Comparison of ENCODE assay signal across 2 cellular contexts in the genomic region with DNA sequence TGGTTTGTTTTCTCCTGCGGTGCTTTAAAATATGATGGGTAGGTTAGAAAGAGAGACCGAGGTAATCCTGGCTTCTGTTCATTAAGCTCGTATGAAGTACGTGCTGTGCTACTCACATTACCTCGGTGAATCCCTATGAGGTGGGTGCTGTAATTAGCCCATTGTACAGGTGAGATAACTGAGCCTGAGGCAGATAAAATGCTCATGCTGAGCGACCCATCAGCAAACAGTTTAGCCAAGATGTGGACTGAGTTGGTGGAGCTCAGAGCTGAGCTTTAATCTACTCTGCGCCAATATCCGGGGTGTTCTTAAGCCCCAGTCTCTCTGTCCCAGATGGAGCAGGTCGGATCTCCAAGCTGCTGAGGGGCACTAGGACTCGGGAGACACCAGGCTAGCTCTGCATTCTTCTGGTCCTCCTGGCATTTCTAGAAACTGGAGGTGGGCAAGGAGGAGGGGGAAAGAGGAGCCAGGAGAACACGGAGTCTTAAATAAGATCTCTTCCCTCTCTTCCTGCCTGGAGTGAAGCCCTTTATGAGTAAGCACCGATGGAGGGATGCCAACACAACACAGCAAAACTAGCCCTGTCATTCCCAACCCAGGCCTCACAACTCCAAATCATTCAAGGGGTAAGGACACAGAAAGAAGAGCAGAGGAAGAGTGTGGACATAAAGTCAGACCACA.
A peak's percentile ranks its signal among the peaks of the same experiment; 100 is the strongest.
TF ChIP-seq lines count a peak whose summit lies in the region.

No MANE protein-coding gene starts in this region.

TF ChIP-seq in A549, 52 proteins besides CTCF, POLR2A, EP300 and RAD21 (continued from another document):
- TF ChIP-seq ESRRA (IDR thresholded peaks at IDR 0.05; ENCODE audit: borderline replicate concordance, low read length) (no peak), TFCP2L1 (CRISPR knock-in tag; IDR thresholded peaks at IDR 0.05) (no peak), FOSB (CRISPR knock-in tag; IDR thresholded peaks at IDR 0.05) (no peak), NFE2L2 (conservative IDR thresholded peaks at IDR 0.05; ENCODE audit: low read length) (no peak), ZNF302 (CRISPR knock-in tag; IDR thresholded peaks at IDR 0.05) (no peak), FOSL2 (IDR thresholded peaks at IDR 0.05) (no peak), FOSL2 (CRISPR knock-in tag; IDR thresholded peaks at IDR 0.05) (no peak), MAZ (IDR thresholded peaks at IDR 0.05; ENCODE audit: borderline replicate concordance, low read depth, low read length) (no peak), CHD2 (IDR thresholded peaks at IDR 0.05; ENCODE audit: low read length, partially characterized antibody) (no peak), HDAC2 (IDR thresholded peaks at IDR 0.05) (no peak), RARB (CRISPR knock-in tag; IDR thresholded peaks at IDR 0.05) (no peak), MYC (IDR thresholded peaks at IDR 0.05; ENCODE audit: borderline replicate concordance, low read length) (no peak), ZC3H11A (IDR thresholded peaks at IDR 0.05) (no peak), MAFK (IDR thresholded peaks at IDR 0.05; ENCODE audit: partially characterized antibody) (peak; percentile 3), FOXS1 (CRISPR knock-in tag; IDR thresholded peaks at IDR 0.05) (no peak), HOXA7 (CRISPR knock-in tag; IDR thresholded peaks at IDR 0.05) (no peak), SMC3 (IDR thresholded peaks at IDR 0.05) (0 out of 3 replicates have a peak, but pooled peaks have one; percentile 7), POLR2AphosphoS2 (conservative IDR thresholded peaks at IDR 0.05; ENCODE audit: low read length) (no peak)
- TF ChIP-seq, protein P1, sequence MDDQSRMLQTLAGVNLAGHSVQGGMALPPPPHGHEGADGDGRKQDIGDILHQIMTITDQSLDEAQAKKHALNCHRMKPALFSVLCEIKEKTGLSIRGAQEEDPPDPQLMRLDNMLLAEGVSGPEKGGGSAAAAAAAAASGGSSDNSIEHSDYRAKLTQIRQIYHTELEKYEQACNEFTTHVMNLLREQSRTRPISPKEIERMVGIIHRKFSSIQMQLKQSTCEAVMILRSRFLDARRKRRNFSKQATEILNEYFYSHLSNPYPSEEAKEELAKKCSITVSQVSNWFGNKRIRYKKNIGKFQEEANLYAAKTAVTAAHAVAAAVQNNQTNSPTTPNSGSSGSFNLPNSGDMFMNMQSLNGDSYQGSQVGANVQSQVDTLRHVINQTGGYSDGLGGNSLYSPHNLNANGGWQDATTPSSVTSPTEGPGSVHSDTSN (IDR thresholded peaks at IDR 0.05): no peak
- TF ChIP-seq, protein P2, sequence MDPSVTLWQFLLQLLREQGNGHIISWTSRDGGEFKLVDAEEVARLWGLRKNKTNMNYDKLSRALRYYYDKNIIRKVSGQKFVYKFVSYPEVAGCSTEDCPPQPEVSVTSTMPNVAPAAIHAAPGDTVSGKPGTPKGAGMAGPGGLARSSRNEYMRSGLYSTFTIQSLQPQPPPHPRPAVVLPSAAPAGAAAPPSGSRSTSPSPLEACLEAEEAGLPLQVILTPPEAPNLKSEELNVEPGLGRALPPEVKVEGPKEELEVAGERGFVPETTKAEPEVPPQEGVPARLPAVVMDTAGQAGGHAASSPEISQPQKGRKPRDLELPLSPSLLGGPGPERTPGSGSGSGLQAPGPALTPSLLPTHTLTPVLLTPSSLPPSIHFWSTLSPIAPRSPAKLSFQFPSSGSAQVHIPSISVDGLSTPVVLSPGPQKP (IDR thresholded peaks at IDR 0.05; ENCODE audit: low read depth, low read length): no peak

TF ChIP-seq in IMR-90, 13 proteins besides CTCF, POLR2A, EP300 and RAD21:
- TF ChIP-seq, protein P3, sequence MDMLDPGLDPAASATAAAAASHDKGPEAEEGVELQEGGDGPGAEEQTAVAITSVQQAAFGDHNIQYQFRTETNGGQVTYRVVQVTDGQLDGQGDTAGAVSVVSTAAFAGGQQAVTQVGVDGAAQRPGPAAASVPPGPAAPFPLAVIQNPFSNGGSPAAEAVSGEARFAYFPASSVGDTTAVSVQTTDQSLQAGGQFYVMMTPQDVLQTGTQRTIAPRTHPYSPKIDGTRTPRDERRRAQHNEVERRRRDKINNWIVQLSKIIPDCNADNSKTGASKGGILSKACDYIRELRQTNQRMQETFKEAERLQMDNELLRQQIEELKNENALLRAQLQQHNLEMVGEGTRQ (IDR thresholded peaks at IDR 0.05; ENCODE audit: low read depth, low read length): no peak
- TF ChIP-seq MAFK (IDR thresholded peaks at IDR 0.05; ENCODE audit: low read depth, low read length) (peak; percentile 43; the same call in 1 of the 2 replicates), NFE2L2 (IDR thresholded peaks at IDR 0.05; ENCODE audit: low read depth, low read length) (peak; percentile 79), SMC3 (IDR thresholded peaks at IDR 0.05; ENCODE audit: low read depth, low read length) (0 out of 2 replicates have a peak, but pooled peaks have one; percentile 12), FOS (IDR thresholded peaks at IDR 0.05; ENCODE audit: low read depth, low read length) (0 out of 2 replicates have a peak, but pooled peaks have one; percentile 8)
